In the genomic region with DNA sequence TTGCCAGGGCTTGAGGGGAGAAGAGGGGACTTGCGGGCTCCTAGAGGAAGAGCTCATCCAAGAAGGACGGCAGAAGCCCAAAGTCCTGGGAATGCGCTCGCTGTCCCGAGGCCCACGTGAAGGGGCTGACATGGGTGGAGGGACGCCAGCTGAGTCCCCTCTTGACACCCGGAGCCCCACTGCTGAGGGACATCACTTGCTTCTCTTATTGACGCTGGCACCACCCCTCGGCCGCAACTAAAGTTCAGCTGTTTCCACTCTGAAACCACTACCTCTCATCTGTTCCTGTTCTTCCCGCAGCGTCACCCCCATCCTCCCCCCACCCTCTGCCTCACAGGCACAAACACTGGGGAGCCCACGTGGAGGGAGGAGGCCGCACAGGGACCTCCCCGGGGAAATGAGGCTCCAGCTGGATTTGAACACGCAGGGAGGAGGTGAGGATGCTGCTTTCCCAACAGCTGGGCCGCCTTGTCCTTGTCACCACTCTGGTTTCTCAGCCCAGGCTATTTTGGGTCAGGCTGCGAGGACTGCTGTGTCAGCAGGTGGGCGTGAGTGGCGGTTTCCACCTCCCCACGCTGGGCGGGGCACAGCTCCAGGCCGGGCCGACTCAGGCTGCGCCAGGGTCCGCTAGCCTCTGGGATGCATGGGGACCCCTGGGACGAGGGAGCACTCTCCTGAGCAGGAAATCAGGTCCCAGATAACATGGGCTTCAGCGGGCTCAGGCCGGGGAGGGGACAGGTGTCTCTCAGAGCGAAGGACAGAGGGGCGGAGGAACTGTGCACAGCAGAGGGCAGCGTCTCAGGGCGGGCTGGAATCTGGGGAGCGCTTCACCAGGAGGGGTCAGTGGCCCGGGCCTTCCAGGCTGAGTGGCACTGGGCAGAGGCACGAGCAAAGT, we compare ENCODE assay signal across 16 cellular contexts.
A peak's percentile ranks its signal among the peaks of the same experiment; 100 is the strongest.
DNase-seq lines count a peak whose midpoint lies in the region; ATAC-seq and TF ChIP-seq lines count a peak whose summit lies in the region.
"Had no signal": no experiment of that assay in that cellular context is flagged by ENCODE, and none has a peak within 500 bp of the region (broad histone marks: within the 10 kb centered on the region; RNA-seq: fewer than 3 reads in every experiment).

No MANE protein-coding gene starts in this region.

- no peaks in the 10 kb centered on the region for H3K27me3 Mint-ChIP-seq in activated CD8-positive, alpha-beta memory T cell treated with anti-CD3 and anti-CD28 coated beads, Interleukin-2, amount 10 ng/mL, durations not matched to agents 7 days and 5 days

- ATAC-seq in activated CD8-positive, alpha-beta memory T cell treated with anti-CD3 and anti-CD28 coated beads, Interleukin-2, amount 10 ng/mL, durations not matched to agents 7 days and 5 days = no peak
- ATAC-seq in GM18870 (IDR thresholded peaks at IDR 0.05; ENCODE audit: unreplicated experiment) = no peak

- H3K36me3 Mint-ChIP-seq in activated CD8-positive, alpha-beta memory T cell treated with anti-CD3 and anti-CD28 coated beads, Interleukin-2, amount 10 ng/mL, durations not matched to agents 7 days and 5 days = no peaks in the 10 kb centered on the region

- intact Hi-C loops in posterior vena cava (cut with DNase I) = no loop called here
- intact Hi-C loops in vagina (cut with DNase I) = no loop called here

- CTCF ChIA-PET in activated CD8-positive, alpha-beta memory T cell treated with anti-CD3 and anti-CD28 coated beads, Interleukin-2, amount 10 ng/mL, durations not matched to agents 7 days and 5 days (lab: Charles Lee) = no interaction called here

- H3K4me3 ChIP-seq in coronary artery (no peak overlapping the region), vagina (no peak overlapping the region)
- H3K4me3 ChIP-seq: HAP-1, Peyer's patch had no signal

- H3K9me3 Mint-ChIP-seq in activated CD8-positive, alpha-beta memory T cell treated with anti-CD3 and anti-CD28 coated beads, Interleukin-2, amount 10 ng/mL, durations not matched to agents 7 days and 5 days (ENCODE audit: low read depth) = no peaks in the 10 kb centered on the region

- no peak for TF ChIP-seq POLR2A in vagina (IDR thresholded peaks at IDR 0.05)

- peak; percentile 30 for DNase-seq in activated CD8-positive, alpha-beta memory T cell treated with anti-CD3 and anti-CD28 coated beads for 24 hours
- no peak for DNase-seq in activated CD8-positive, alpha-beta memory T cell treated with anti-CD3 and anti-CD28 coated beads, Interleukin-2, amount 10 ng/mL, durations not matched to agents 7 days and 5 days
- peak; percentile 58 for DNase-seq in coronary artery (ENCODE audit: low spot score)
- DNase-seq in posterior vena cava (ENCODE audit: low spot score) = peak; percentile 66
- peak; percentile 60 to 85 for DNase-seq in vagina (ENCODE audit: extremely low spot score in 2 of 2)
- DNase-seq in nucleus accumbens (lab: John Stamatoyannopoulos, UW) = no peak
- DNase-seq in DMS153 (lab: John Stamatoyannopoulos, UW) = no peak
- DNase-seq: C1 segment of cervical spinal cord, NCI-H1105, NCI-H1930, NCI-H2171, SHP77 treated with DMSO at 0.1 percent for 48 hours had no signal

- H3K27ac ChIP-seq in coronary artery (no peak overlapping the region), vagina (no peak overlapping the region)
- H3K27ac ChIP-seq: 22Rv1, Peyer's patch had no signal

- no peak for TF ChIP-seq CTCF in coronary artery (IDR thresholded peaks at IDR 0.05)
- TF ChIP-seq CTCF in vagina (IDR thresholded peaks at IDR 0.05) = no peak

- H3K36me3 ChIP-seq in vagina = no peaks in the 10 kb centered on the region
- H3K36me3 ChIP-seq: HAP-1, Peyer's patch had no signal

- no peaks in the 10 kb centered on the region for H3K9me3 ChIP-seq in vagina
- H3K9me3 ChIP-seq: HAP-1 had no signal

- H3K4me3 Mint-ChIP-seq in activated CD8-positive, alpha-beta memory T cell treated with anti-CD3 and anti-CD28 coated beads, Interleukin-2, amount 10 ng/mL, durations not matched to agents 7 days and 5 days = no peak overlapping the region

- no peaks in the 10 kb centered on the region for H3K27me3 ChIP-seq in vagina
- H3K27me3 ChIP-seq: Peyer's patch had no signal

- no peaks in the 10 kb centered on the region for H3K4me1 ChIP-seq in vagina
- H3K4me1 ChIP-seq: HAP-1, Peyer's patch had no signal

- no peak overlapping the region for H3K27ac Mint-ChIP-seq in activated CD8-positive, alpha-beta memory T cell treated with anti-CD3 and anti-CD28 coated beads, Interleukin-2, amount 10 ng/mL, durations not matched to agents 7 days and 5 days

- H3K4me1 Mint-ChIP-seq in activated CD8-positive, alpha-beta memory T cell treated with anti-CD3 and anti-CD28 coated beads, Interleukin-2, amount 10 ng/mL, durations not matched to agents 7 days and 5 days = no peaks in the 10 kb centered on the region

Comparison
In these comparisons a context has a peak if more than half of its experiments do, and no peak if none do; other contexts are left out.
1. DNase-seq: peak in activated CD8-positive, alpha-beta memory T cell treated with anti-CD3 and anti-CD28 coated beads for 24 hours (single experiment), coronary artery (single experiment), posterior vena cava (single experiment) and vagina (2 of 2); none in activated CD8-positive, alpha-beta memory T cell treated with anti-CD3 and anti-CD28 coated beads, Interleukin-2, amount 10 ng/mL, durations not matched to agents 7 days and 5 days (single experiment), nucleus accumbens (0 of 56) and DMS153 (single experiment).